8 cellular contexts compared by ENCODE assay signal in the genomic region with DNA sequence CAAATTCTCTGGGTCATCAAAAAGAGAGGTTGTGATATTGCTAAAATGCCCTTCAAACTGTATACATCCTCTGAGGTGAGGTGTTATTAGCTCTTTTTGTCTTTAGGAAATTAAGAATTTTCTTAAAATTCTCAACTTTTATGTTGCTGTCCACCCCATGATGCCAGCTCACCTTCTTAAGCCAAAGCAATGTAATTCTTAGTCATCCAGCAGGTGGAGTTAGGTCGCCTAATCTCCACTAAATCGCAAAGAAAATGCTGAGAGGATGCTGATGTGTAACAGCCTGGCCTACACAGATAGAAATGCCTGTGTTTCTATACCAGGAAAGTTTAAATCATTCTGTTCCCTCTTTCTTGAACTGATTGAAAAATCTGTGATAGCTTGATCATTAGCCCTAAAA.
A peak's percentile ranks its signal among the peaks of the same experiment; 100 is the strongest.
DNase-seq lines count a peak whose midpoint lies in the region; ATAC-seq and TF ChIP-seq lines count a peak whose summit lies in the region.

No MANE protein-coding gene starts in this region.

- CTCF ChIA-PET in activated CD4-positive, alpha-beta memory T cell treated with anti-CD3 and anti-CD28 coated beads, Interleukin-2, amount 10 ng/mL, durations not matched to agents 7 days and 5 days (lab: Charles Lee), result interaction anchor here (1.3 kb wide), 1 partner anchor 773 kb away, joined by 6 read pairs; no protein-coding TSS in a partner anchor

- peak; percentile 31 for TF ChIP-seq CTCF in left ventricle myocardium inferior (IDR thresholded peaks at IDR 0.05; ENCODE audit: borderline replicate concordance)
- TF ChIP-seq CTCF in right atrium auricular region (IDR thresholded peaks at IDR 0.05), result peak in 1 of 2 donors; percentile 29

- H3K9me3 Mint-ChIP-seq in activated CD4-positive, alpha-beta memory T cell treated with anti-CD3 and anti-CD28 coated beads, Interleukin-2, amount 10 ng/mL, durations not matched to agents 7 days and 5 days, result no peaks in the 10 kb centered on the region

- H3K9me3 ChIP-seq in left ventricle myocardium inferior (replicated peaks) (no peaks in the 10 kb centered on the region), right atrium auricular region (no peaks in the 10 kb centered on the region)

- ATAC-seq in SK-N-SH treated with all-trans-retinoic acid at 6 μM for 48 hours, result peak; percentile 86

- H3K36me3 ChIP-seq in left ventricle myocardium inferior, result no peaks in the 10 kb centered on the region
- no peaks in the 10 kb centered on the region for H3K36me3 ChIP-seq in right atrium auricular region

- no peaks in the 10 kb centered on the region for H3K4me1 Mint-ChIP-seq in activated CD4-positive, alpha-beta memory T cell treated with anti-CD3 and anti-CD28 coated beads, Interleukin-2, amount 10 ng/mL, durations not matched to agents 7 days and 5 days

- H3K4me3 Mint-ChIP-seq in activated CD4-positive, alpha-beta memory T cell treated with anti-CD3 and anti-CD28 coated beads, Interleukin-2, amount 10 ng/mL, durations not matched to agents 7 days and 5 days, result no peak overlapping the region

- POLR2A ChIA-PET in activated CD4-positive, alpha-beta memory T cell treated with anti-CD3 and anti-CD28 coated beads, Interleukin-2, amount 10 ng/mL, durations not matched to agents 7 days and 5 days (lab: Charles Lee), result no interaction called here

- H3K27me3 ChIP-seq in left ventricle myocardium inferior (ENCODE audit: low read depth), result no peaks in the 10 kb centered on the region
- H3K27me3 ChIP-seq in right atrium auricular region, result no peaks in the 10 kb centered on the region

- H3K4me1 ChIP-seq in left ventricle myocardium inferior (no peaks in the 10 kb centered on the region), right atrium auricular region (no peaks in the 10 kb centered on the region)

- no peaks in the 10 kb centered on the region for H3K36me3 Mint-ChIP-seq in activated CD4-positive, alpha-beta memory T cell treated with anti-CD3 and anti-CD28 coated beads, Interleukin-2, amount 10 ng/mL, durations not matched to agents 7 days and 5 days (ENCODE audit: low read depth)

- peaks cover 2% of the 10 kb centered on the region for H3K27me3 Mint-ChIP-seq in activated CD4-positive, alpha-beta memory T cell treated with anti-CD3 and anti-CD28 coated beads, Interleukin-2, amount 10 ng/mL, durations not matched to agents 7 days and 5 days

- no peak for DNase-seq in left ventricle myocardium inferior
- DNase-seq in right atrium auricular region (ENCODE audit: low spot score), result no peak
- DNase-seq in HCEC 1CT, result peak; percentile 33
- DNase-seq in M059J (ENCODE audit: low read depth), result peak; percentile 66
- peak; percentile 4 for DNase-seq in hepatic stellate cell (ENCODE audit: low spot score)
- peak; percentile 67 for DNase-seq in superior temporal gyrus (ENCODE audit: extremely low spot score)
- no peak for DNase-seq in activated CD4-positive, alpha-beta memory T cell treated with anti-CD3 and anti-CD28 coated beads, Interleukin-2, amount 10 ng/mL, durations not matched to agents 7 days and 5 days

- no peak overlapping the region for H3K4me3 ChIP-seq in left ventricle myocardium inferior
- no peak overlapping the region for H3K4me3 ChIP-seq in right atrium auricular region

- intact Hi-C loops in left ventricle myocardium inferior (cut with micrococcal nuclease), result no loop called here

- no peak overlapping the region for H3K27ac Mint-ChIP-seq in activated CD4-positive, alpha-beta memory T cell treated with anti-CD3 and anti-CD28 coated beads, Interleukin-2, amount 10 ng/mL, durations not matched to agents 7 days and 5 days

- H3K27ac ChIP-seq in left ventricle myocardium inferior (replicated peaks) (no peak overlapping the region), right atrium auricular region (no peak overlapping the region)

TF ChIP-seq in SK-N-SH treated with all-trans-retinoic acid at 6 μM for 48 hours, 23 proteins besides CTCF, POLR2A, EP300 and RAD21:
- no peak for TF ChIP-seq ZNF8 (CRISPR knock-in tag; IDR thresholded peaks at IDR 0.05)
- TF ChIP-seq RARB (CRISPR knock-in tag; IDR thresholded peaks at IDR 0.05), result no peak
- TF ChIP-seq ZNF70 (CRISPR knock-in tag; IDR thresholded peaks at IDR 0.05), result no peak
- TF ChIP-seq SNAI2 (CRISPR knock-in tag; IDR thresholded peaks at IDR 0.05), result no peak

Comparison
In these comparisons a context has a peak if more than half of its experiments do, and no peak if none do; other contexts are left out.
1. DNase-seq: peak in HCEC 1CT (single experiment), M059J (single experiment), hepatic stellate cell (single experiment) and superior temporal gyrus (single experiment); none in left ventricle myocardium inferior (single experiment), right atrium auricular region (single experiment) and activated CD4-positive, alpha-beta memory T cell treated with anti-CD3 and anti-CD28 coated beads, Interleukin-2, amount 10 ng/mL, durations not matched to agents 7 days and 5 days (single experiment).